ENCODE assay signal across 1 cellular context in the genomic region with DNA sequence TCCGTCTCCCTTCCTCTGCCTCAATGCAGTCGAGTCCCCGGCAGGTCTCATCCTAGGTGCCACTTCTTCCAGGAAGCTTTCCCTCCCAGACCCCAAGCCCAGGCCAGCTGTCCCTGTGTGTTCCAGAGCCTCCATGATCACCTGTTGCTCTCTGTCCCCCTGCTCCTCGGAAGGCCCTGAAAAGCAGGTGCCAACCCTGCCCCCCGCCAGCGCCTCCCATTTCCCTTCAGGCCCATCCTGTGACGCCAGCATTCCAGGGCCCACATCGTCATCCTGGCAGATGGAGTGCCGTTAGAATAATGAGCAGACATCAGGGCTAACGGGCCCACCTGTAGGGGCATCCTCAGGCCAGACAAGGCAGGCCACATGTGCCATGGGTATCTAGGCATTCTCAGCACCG.
TF ChIP-seq lines count a peak whose summit lies in the region.

No MANE protein-coding gene starts in this region.

TF ChIP-seq in H1, 55 proteins besides CTCF, POLR2A, EP300 and RAD21 (continued from another document):
- TF ChIP-seq TEAD4 (IDR thresholded peaks at IDR 0.05; ENCODE audit: low read depth, low read length) = 0 out of 2 replicates have a peak, but pooled peaks have one; percentile 19
